In the genomic region with DNA sequence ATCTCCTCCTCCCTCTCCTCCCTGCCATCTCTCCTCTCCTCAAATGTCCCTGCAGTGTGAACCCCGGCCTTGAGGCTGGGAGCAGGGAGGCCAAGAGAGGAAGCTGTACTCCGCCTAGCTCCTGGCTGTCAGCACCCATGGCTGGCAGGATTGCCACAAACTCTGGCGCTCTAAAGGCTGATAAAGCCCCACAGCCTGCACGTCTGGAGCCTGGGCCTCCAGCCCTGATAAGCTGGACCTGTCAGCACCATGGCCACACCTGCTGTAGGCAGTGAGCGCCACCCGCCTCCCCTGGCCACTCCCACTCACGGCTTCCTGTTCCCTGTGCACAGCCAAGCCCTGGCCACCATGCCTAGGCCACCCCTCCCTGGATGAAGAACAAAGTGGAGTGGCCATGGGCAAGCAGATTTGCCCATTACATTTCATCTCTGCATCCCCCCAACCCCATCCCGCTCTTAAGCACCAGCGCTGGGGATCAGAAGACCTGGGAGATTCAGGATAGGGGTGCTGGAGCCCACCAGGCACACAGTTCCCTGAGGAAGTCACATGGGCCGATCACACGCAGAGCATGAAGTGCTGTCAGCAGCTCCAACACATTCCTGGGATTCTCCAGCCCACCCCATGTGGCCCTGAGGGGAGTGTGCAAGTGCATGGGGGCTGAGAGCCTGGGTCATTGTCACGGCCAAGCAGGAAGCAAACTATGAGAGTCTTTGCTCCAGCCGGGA, we compare ENCODE assay signal across 14 cellular contexts. TPM values are rescaled to one million over a fixed set of nuclear protein-coding genes. Genes with fewer than 3 reads are reported as not detected.
DNase-seq lines count a peak whose midpoint lies in the region; ATAC-seq and TF ChIP-seq lines count a peak whose summit lies in the region.
"Had no signal": no experiment of that assay in that cellular context is flagged by ENCODE, and none has a peak within 500 bp of the region (broad histone marks: within the 10 kb centered on the region; RNA-seq: fewer than 3 reads in every experiment).

No MANE protein-coding gene starts in this region.

- no peak for TF ChIP-seq CTCF in activated CD8-positive, alpha-beta T cell treated with anti-CD3 and anti-CD28 coated beads for 36 hours (IDR thresholded peaks at IDR 0.05)
- TF ChIP-seq CTCF in right atrium auricular region (IDR thresholded peaks at IDR 0.05), result no peak
- TF ChIP-seq CTCF in upper lobe of left lung (IDR thresholded peaks at IDR 0.05), result no peak
- TF ChIP-seq CTCF in GM20000 (IDR thresholded peaks at IDR 0.05; ENCODE audit: extremely low read depth, missing control alignments), result no peak

- ATAC-seq in activated CD8-positive, alpha-beta T cell treated with anti-CD3 and anti-CD28 coated beads, Interleukin-2, amount 10 ng/mL, durations not matched to agents 7 days and 5 days, result peak; percentile 61
- ATAC-seq in activated CD8-positive, alpha-beta T cell treated with anti-CD3 and anti-CD28 coated beads for 36 hours, result no peak
- ATAC-seq in upper lobe of left lung (ENCODE audit: low FRiP score in 2 of 2) (peak; percentile 18 to 57), GM18867 (IDR thresholded peaks at IDR 0.05; ENCODE audit: unreplicated experiment) (no peak), GM21528 (IDR thresholded peaks at IDR 0.05; ENCODE audit: low FRiP score, unreplicated experiment) (no peak)

- DNase-seq in activated CD8-positive, alpha-beta T cell treated with anti-CD3 and anti-CD28 coated beads, Interleukin-2, amount 10 ng/mL, durations not matched to agents 7 days and 5 days, result peak; percentile 30
- DNase-seq in activated CD8-positive, alpha-beta T cell treated with anti-CD3 and anti-CD28 coated beads for 36 hours, result no peak
- peak; percentile 28 to 32 for DNase-seq in SHP77 (lab: John Stamatoyannopoulos, UW)
- peak; percentile 85 for DNase-seq in right atrium auricular region (ENCODE audit: low spot score)
- peak; percentile 68 to 77 for DNase-seq in upper lobe of left lung
- no peak for DNase-seq in GM20000 (ENCODE audit: low spot score)
- DNase-seq: activated CD4-positive, alpha-beta T cell treated with anti-CD3 and anti-CD28 coated beads, Interleukin-2, amount 10 ng/mL, durations not matched to agents 7 days and 5 days; anterior cingulate cortex; foreskin fibroblast; stimulated activated CD4-positive, alpha-beta T cell treated with anti-CD3 and anti-CD28 coated beads, Interleukin-4, amount 100 ng/mL, for 24 hours; uterus had no signal

- CTCF ChIA-PET in activated CD8-positive, alpha-beta T cell treated with anti-CD3 and anti-CD28 coated beads, Interleukin-2, amount 10 ng/mL, durations not matched to agents 7 days and 5 days (lab: Charles Lee), result no interaction called here
- CTCF ChIA-PET in activated CD8-positive, alpha-beta T cell treated with anti-CD3 and anti-CD28 coated beads for 36 hours (lab: Charles Lee), result no interaction called here

- no peaks in the 10 kb centered on the region for H3K36me3 Mint-ChIP-seq in activated CD8-positive, alpha-beta T cell treated with anti-CD3 and anti-CD28 coated beads, Interleukin-2, amount 10 ng/mL, durations not matched to agents 7 days and 5 days (ENCODE audit: low read depth)
- no peaks in the 10 kb centered on the region for H3K36me3 Mint-ChIP-seq in activated CD8-positive, alpha-beta T cell treated with anti-CD3 and anti-CD28 coated beads for 36 hours (ENCODE audit: low read depth)

- H3K27me3 Mint-ChIP-seq in activated CD8-positive, alpha-beta T cell treated with anti-CD3 and anti-CD28 coated beads, Interleukin-2, amount 10 ng/mL, durations not matched to agents 7 days and 5 days (ENCODE audit: low read depth), result peaks cover 4% of the 10 kb centered on the region
- no peaks in the 10 kb centered on the region for H3K27me3 Mint-ChIP-seq in activated CD8-positive, alpha-beta T cell treated with anti-CD3 and anti-CD28 coated beads for 36 hours

- no peaks in the 10 kb centered on the region for H3K9me3 Mint-ChIP-seq in activated CD8-positive, alpha-beta T cell treated with anti-CD3 and anti-CD28 coated beads, Interleukin-2, amount 10 ng/mL, durations not matched to agents 7 days and 5 days (ENCODE audit: insufficient read depth)
- no peaks in the 10 kb centered on the region for H3K9me3 Mint-ChIP-seq in activated CD8-positive, alpha-beta T cell treated with anti-CD3 and anti-CD28 coated beads for 36 hours
- H3K9me3 Mint-ChIP-seq: activated CD4-positive, alpha-beta T cell treated with anti-CD3 and anti-CD28 coated beads, Interleukin-2, amount 10 ng/mL, durations not matched to agents 7 days and 5 days had no signal

- H3K27me3 ChIP-seq in right atrium auricular region, result no peaks in the 10 kb centered on the region
- H3K27me3 ChIP-seq in upper lobe of left lung, result no peaks in the 10 kb centered on the region
- H3K27me3 ChIP-seq: uterus had no signal

- H3K27ac ChIP-seq in right atrium auricular region, result peak overlapping the region; percentile 88 to 94
- no peak overlapping the region for H3K27ac ChIP-seq in upper lobe of left lung
- H3K27ac ChIP-seq: uterus had no signal

- peaks cover 5% of the 10 kb centered on the region for H3K4me1 Mint-ChIP-seq in activated CD8-positive, alpha-beta T cell treated with anti-CD3 and anti-CD28 coated beads, Interleukin-2, amount 10 ng/mL, durations not matched to agents 7 days and 5 days (ENCODE audit: low read depth)
- no peaks in the 10 kb centered on the region for H3K4me1 Mint-ChIP-seq in activated CD8-positive, alpha-beta T cell treated with anti-CD3 and anti-CD28 coated beads for 36 hours (ENCODE audit: low read depth)
- H3K4me1 Mint-ChIP-seq: activated CD4-positive, alpha-beta T cell treated with anti-CD3 and anti-CD28 coated beads, Interleukin-2, amount 10 ng/mL, durations not matched to agents 7 days and 5 days had no signal

- H3K9me3 ChIP-seq in right atrium auricular region (no peaks in the 10 kb centered on the region), upper lobe of left lung (no peaks in the 10 kb centered on the region)
- H3K9me3 ChIP-seq: uterus had no signal

- intact Hi-C loops in activated CD8-positive, alpha-beta T cell treated with anti-CD3 and anti-CD28 coated beads for 36 hours (cut with micrococcal nuclease), result no loop called here

- POLR2A ChIA-PET in activated CD8-positive, alpha-beta T cell treated with anti-CD3 and anti-CD28 coated beads, Interleukin-2, amount 10 ng/mL, durations not matched to agents 7 days and 5 days (lab: Charles Lee), result interaction anchor here (3.2 kb wide), 1 partner anchor 25 kb away, joined by 15 read pairs; no protein-coding TSS in a partner anchor
- POLR2A ChIA-PET in activated CD8-positive, alpha-beta T cell treated with anti-CD3 and anti-CD28 coated beads for 36 hours (lab: Charles Lee), result interaction anchor here (5.2 kb wide), 1 partner anchor 26 kb away, joined by 33 read pairs; no protein-coding TSS in a partner anchor

- H3K27ac Mint-ChIP-seq in activated CD8-positive, alpha-beta T cell treated with anti-CD3 and anti-CD28 coated beads, Interleukin-2, amount 10 ng/mL, durations not matched to agents 7 days and 5 days, result no peak overlapping the region
- H3K27ac Mint-ChIP-seq in activated CD8-positive, alpha-beta T cell treated with anti-CD3 and anti-CD28 coated beads for 36 hours, result no peak overlapping the region
- H3K27ac Mint-ChIP-seq: activated CD4-positive, alpha-beta T cell treated with anti-CD3 and anti-CD28 coated beads, Interleukin-2, amount 10 ng/mL, durations not matched to agents 7 days and 5 days had no signal

- H3K4me3 ChIP-seq in right atrium auricular region (no peak overlapping the region), upper lobe of left lung (no peak overlapping the region)
- H3K4me3 ChIP-seq: uterus had no signal

- 43 to 46% methylated on average over 13 of the region's 13 CpGs for WGBS in upper lobe of left lung, 2 donors

- H3K36me3 ChIP-seq in right atrium auricular region (no peaks in the 10 kb centered on the region), upper lobe of left lung (no peaks in the 10 kb centered on the region)
- H3K36me3 ChIP-seq: uterus had no signal

- no peak for TF ChIP-seq POLR2A in upper lobe of left lung (IDR thresholded peaks at IDR 0.05)

- TF ChIP-seq EP300 in upper lobe of left lung (IDR thresholded peaks at IDR 0.05), result no peak

- no peak overlapping the region for H3K4me3 Mint-ChIP-seq in activated CD8-positive, alpha-beta T cell treated with anti-CD3 and anti-CD28 coated beads, Interleukin-2, amount 10 ng/mL, durations not matched to agents 7 days and 5 days
- no peak overlapping the region for H3K4me3 Mint-ChIP-seq in activated CD8-positive, alpha-beta T cell treated with anti-CD3 and anti-CD28 coated beads for 36 hours
- H3K4me3 Mint-ChIP-seq: activated CD4-positive, alpha-beta T cell treated with anti-CD3 and anti-CD28 coated beads, Interleukin-2, amount 10 ng/mL, durations not matched to agents 7 days and 5 days had no signal

- H3K4me1 ChIP-seq in right atrium auricular region (peaks cover 0 to 90% of the 10 kb centered on the region in 2 donors), upper lobe of left lung (peaks cover 12 to 21% (median 13%) of the 10 kb centered on the region in 4 donors)
- H3K4me1 ChIP-seq: uterus had no signal

RNA-seq across cellular contexts. Expression of gene NPPB, which starts 24.2 kb away (rescaled TPM):
- total RNA-seq in activated CD8-positive, alpha-beta T cell treated with anti-CD3 and anti-CD28 coated beads, Interleukin-2, amount 10 ng/mL, durations not matched to agents 7 days and 5 days, result not detected
- total RNA-seq in activated CD8-positive, alpha-beta T cell treated with anti-CD3 and anti-CD28 coated beads for 36 hours, result not detected
- total RNA-seq in right atrium auricular region (over 10,000 TPM in 1 of 2 donors, 1,000 to 10,000 TPM in 1; 1,081 to 10,488 TPM), upper lobe of left lung (not detected)
- total RNA-seq: activated CD4-positive, alpha-beta T cell treated with anti-CD3 and anti-CD28 coated beads, Interleukin-2, amount 10 ng/mL, durations not matched to agents 7 days and 5 days; myocyte; uterus had no signal

RNA-seq across cellular contexts. Expression of gene NPPA, which starts 35.4 kb away (rescaled TPM):
- total RNA-seq in activated CD8-positive, alpha-beta T cell treated with anti-CD3 and anti-CD28 coated beads, Interleukin-2, amount 10 ng/mL, durations not matched to agents 7 days and 5 days, result not detected
- not detected for total RNA-seq in activated CD8-positive, alpha-beta T cell treated with anti-CD3 and anti-CD28 coated beads for 36 hours
- total RNA-seq in right atrium auricular region, result over 10,000 TPM; 98,870 to 132,613 TPM
- 1 to 10 TPM in 1 of 6 donors, not detected in 5; 3.1 TPM for total RNA-seq in upper lobe of left lung
- total RNA-seq: activated CD4-positive, alpha-beta T cell treated with anti-CD3 and anti-CD28 coated beads, Interleukin-2, amount 10 ng/mL, durations not matched to agents 7 days and 5 days; uterus had no signal

RNA-seq across cellular contexts. Expression of gene KIAA2013, which starts 43.3 kb away (rescaled TPM):
- 10 to 100 TPM; 37.4 to 39.7 TPM for total RNA-seq in activated CD8-positive, alpha-beta T cell treated with anti-CD3 and anti-CD28 coated beads, Interleukin-2, amount 10 ng/mL, durations not matched to agents 7 days and 5 days
- 10 to 100 TPM; 23.5 to 25.5 TPM for total RNA-seq in activated CD8-positive, alpha-beta T cell treated with anti-CD3 and anti-CD28 coated beads for 36 hours
- 10 to 100 TPM; 70.8 to 73.2 TPM for total RNA-seq in right atrium auricular region
- 10 to 100 TPM; 42.6 to 94.2 (median 58.7) TPM for total RNA-seq in upper lobe of left lung

RNA-seq across cellular contexts. Expression of gene PLOD1, which starts 51.5 kb away (rescaled TPM):
- total RNA-seq in activated CD8-positive, alpha-beta T cell treated with anti-CD3 and anti-CD28 coated beads, Interleukin-2, amount 10 ng/mL, durations not matched to agents 7 days and 5 days, result 10 to 100 TPM; 25.0 to 26.1 TPM
- 10 to 100 TPM; 21.5 to 22.0 TPM for total RNA-seq in activated CD8-positive, alpha-beta T cell treated with anti-CD3 and anti-CD28 coated beads for 36 hours
- 10 to 100 TPM; 56.1 to 58.1 TPM for total RNA-seq in right atrium auricular region
- 10 to 100 TPM; 31.4 to 99.0 (median 52.8) TPM for total RNA-seq in upper lobe of left lung

Comparison
In these comparisons a context has a peak if more than half of its experiments do, and no peak if none do; other contexts are left out.
1. ATAC-seq: peak in activated CD8-positive, alpha-beta T cell treated with anti-CD3 and anti-CD28 coated beads, Interleukin-2, amount 10 ng/mL, durations not matched to agents 7 days and 5 days (single experiment) and upper lobe of left lung (2 of 2); none in activated CD8-positive, alpha-beta T cell treated with anti-CD3 and anti-CD28 coated beads for 36 hours (single experiment), GM18867 (single experiment) and GM21528 (single experiment).
2. DNase-seq: peak in activated CD8-positive, alpha-beta T cell treated with anti-CD3 and anti-CD28 coated beads, Interleukin-2, amount 10 ng/mL, durations not matched to agents 7 days and 5 days (single experiment), SHP77 (2 of 2), right atrium auricular region (single experiment) and upper lobe of left lung (2 of 2); none in activated CD8-positive, alpha-beta T cell treated with anti-CD3 and anti-CD28 coated beads for 36 hours (single experiment) and GM20000 (single experiment).
3. H3K27ac ChIP-seq: peak in right atrium auricular region (2 of 2); none in upper lobe of left lung (0 of 4).
4. RNA of gene NPPB, which starts 24.2 kb away (total RNA-seq): 1,081 to 10,488 TPM in right atrium auricular region; not detected in activated CD8-positive, alpha-beta T cell treated with anti-CD3 and anti-CD28 coated beads for 36 hours, not detected in activated CD8-positive, alpha-beta T cell treated with anti-CD3 and anti-CD28 coated beads, Interleukin-2, amount 10 ng/mL, durations not matched to agents 7 days and 5 days and not detected in upper lobe of left lung; every median in the first group is over 100 times any median in the second.
5. RNA of gene NPPA, which starts 35.4 kb away (total RNA-seq): 98,870 to 132,613 TPM in right atrium auricular region; not detected in activated CD8-positive, alpha-beta T cell treated with anti-CD3 and anti-CD28 coated beads, Interleukin-2, amount 10 ng/mL, durations not matched to agents 7 days and 5 days, not detected in activated CD8-positive, alpha-beta T cell treated with anti-CD3 and anti-CD28 coated beads for 36 hours and 3.1 TPM in upper lobe of left lung; every median in the first group is over 1,000 times any median in the second.